ENCODE assay signal across 5 cellular contexts in the genomic region with DNA sequence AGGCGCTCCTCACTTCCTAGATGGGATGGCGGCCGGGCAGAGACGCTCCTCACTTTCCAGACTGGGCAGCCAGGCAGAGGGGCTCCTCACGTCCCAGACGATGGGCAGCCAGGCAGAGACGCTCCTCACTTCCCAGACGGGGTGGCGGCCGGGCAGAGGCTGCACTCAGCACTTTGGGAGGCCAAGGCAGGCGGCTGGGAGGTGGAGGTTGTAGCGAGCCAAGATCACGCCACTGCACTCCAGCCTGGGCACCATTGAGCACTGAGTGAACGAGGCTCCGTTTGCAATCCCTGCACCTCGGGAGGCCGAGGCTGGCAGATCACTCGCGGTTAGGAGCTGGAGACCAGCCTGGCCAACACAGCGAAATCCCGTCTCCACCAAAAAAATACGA.
DNase-seq lines count a peak whose midpoint lies in the region; ATAC-seq, FAIRE-seq and TF ChIP-seq lines count a peak whose summit lies in the region.
"Not testable (repeated sequence)": the region's sequence is repeated elsewhere in the genome, so short reads cannot be mapped to it uniquely, and the experiment has no call there.

No MANE protein-coding gene starts in this region.

- CTCF ChIA-PET in HepG2 (lab: Yijun Ruan, JAX; ENCODE audit: low intra/inter-chr PET ratio, low total read pairs), result not testable (repeated sequence)

- in situ Hi-C loops in HepG2 (cut with HindIII; ENCODE audit: extremely low pct_ligation_motif_present, low pct_unique_long_range_greater_than_20kb), result not testable (repeated sequence)

- TF ChIP-seq RAD21 in HepG2 (CRISPR knock-in tag; IDR thresholded peaks at IDR 0.05), result not testable (repeated sequence)

- not testable (repeated sequence) for H3K4me1 ChIP-seq in DND-41 (ENCODE audit: insufficient read depth, low read length); testis
- peaks cover 26% of the 10 kb centered on the region for H3K4me1 ChIP-seq in HepG2 (ENCODE audit: insufficient read depth, low read length)

- BruUV-seq in HepG2 (replicated peaks; lab: Mats Ljungman, UMichigan), result not testable (repeated sequence)

- intact Hi-C loops in HepG2 (cut with micrococcal nuclease; ENCODE audit: unreplicated experiment); testis (cut with DNase I; ENCODE audit: low total_unique reads): not testable (repeated sequence)

- not testable (repeated sequence) for H3K27me3 ChIP-seq in DND-41 (ENCODE audit: insufficient read depth, low read length, poor library complexity); MG63; HepG2 (ENCODE audit: control insufficient read depth in 1 of 2, insufficient read depth in 2 of 2, low read length in 2 of 2); testis

- POLR2A ChIA-PET in HepG2 (lab: Yijun Ruan, JAX), result not testable (repeated sequence)

- not testable (repeated sequence) for H2AFZ ChIP-seq in DND-41 (ENCODE audit: low read depth, low read length); HepG2 (ENCODE audit: low read length)

- TF ChIP-seq CTCF in DND-41 (IDR thresholded peaks at IDR 0.05; ENCODE audit: borderline replicate concordance, extremely low read depth, low read length, poor library complexity, severe bottlenecking); HepG2 (CRISPR knock-in tag; IDR thresholded peaks at IDR 0.05); testis (IDR thresholded peaks at IDR 0.05): not testable (repeated sequence)

- H3K9ac ChIP-seq in DND-41 (ENCODE audit: low read depth, low read length); HepG2 (ENCODE audit: insufficient read depth, low read depth, low read length): not testable (repeated sequence)

- H3K27ac ChIP-seq in DND-41 (ENCODE audit: low read length); HepG2 (ENCODE audit: extremely low read length, insufficient read depth, low read length); testis: not testable (repeated sequence)

- H3K4me2 ChIP-seq in DND-41 (ENCODE audit: insufficient read depth, low read length); HepG2 (ENCODE audit: low read depth, low read length): not testable (repeated sequence)

- H3K9me3 ChIP-seq in DND-41 (ENCODE audit: insufficient read depth, low read length, severe bottlenecking); MG63; HepG2 (ENCODE audit: low read length); testis: not testable (repeated sequence)

- not testable (repeated sequence) for TF ChIP-seq EP300 in HepG2 (IDR thresholded peaks at IDR 0.05; ENCODE audit: low read depth in 2 of 2, low read length in 2 of 2); HepG2 (CRISPR knock-in tag; IDR thresholded peaks at IDR 0.05; ENCODE audit: borderline replicate concordance)

- not testable (repeated sequence) for TF ChIP-seq POLR2A in HepG2 (IDR thresholded peaks at IDR 0.05; ENCODE audit: insufficient read depth in 1 of 2, low read depth in 2 of 2, low read length in 2 of 2); testis (IDR thresholded peaks at IDR 0.05)

- H4K20me1 ChIP-seq in DND-41 (ENCODE audit: insufficient read depth, low read length); HepG2 (ENCODE audit: insufficient read depth, low read length): not testable (repeated sequence)

- not testable (repeated sequence) for FAIRE-seq in HepG2 (lab: Jason Lieb, UNC)

- 91% methylated on average over 15 of the region's 22 CpGs for WGBS in HepG2 (ENCODE audit: low lambda C conversion rate)
- WGBS in testis, 2 donors, result 72 to 79% methylated on average over 7 to 22 of the region's 22 CpGs

- H3K36me3 ChIP-seq in DND-41 (ENCODE audit: insufficient read depth, low read length); MG63; HepG2 (replicated peaks in 1 of 2; ENCODE audit: control insufficient read depth in 1 of 2, insufficient read depth in 2 of 2, low read length in 2 of 2); testis (ENCODE audit: low read depth, missing control alignments): not testable (repeated sequence)

- DNase-seq in DND-41 (peak; percentile 27), MG63 (peak; percentile 14), mesenteric fat pad (ENCODE audit: low spot score) (peak; percentile 33)
- not testable (repeated sequence) for DNase-seq in HepG2 (ENCODE audit: low spot score); testis

- not testable (repeated sequence) for H3K79me2 ChIP-seq in DND-41 (ENCODE audit: insufficient read depth, low read length); HepG2 (ENCODE audit: insufficient read depth, low read length)

- not testable (repeated sequence) for ATAC-seq in DND-41 (ENCODE audit: insufficient read depth, low read depth); HepG2

- not testable (repeated sequence) for H3K4me3 ChIP-seq in DND-41 (ENCODE audit: low read depth in 1 of 2, low read length in 2 of 2); MG63; HepG2 (replicated peaks in 1 of 3; ENCODE audit: insufficient read depth in 1 of 3, low read depth in 2 of 3, low read length in 3 of 3)
- peak overlapping the region; percentile 4 to 20 for H3K4me3 ChIP-seq in testis

TF ChIP-seq in HepG2, 621 proteins besides CTCF, POLR2A, EP300 and RAD21:
- peak; percentile 58; the same call in 1 of the 2 replicates for TF ChIP-seq TOPORS (CRISPR knock-in tag; IDR thresholded peaks at IDR 0.05)
- TF ChIP-seq, protein P1, sequence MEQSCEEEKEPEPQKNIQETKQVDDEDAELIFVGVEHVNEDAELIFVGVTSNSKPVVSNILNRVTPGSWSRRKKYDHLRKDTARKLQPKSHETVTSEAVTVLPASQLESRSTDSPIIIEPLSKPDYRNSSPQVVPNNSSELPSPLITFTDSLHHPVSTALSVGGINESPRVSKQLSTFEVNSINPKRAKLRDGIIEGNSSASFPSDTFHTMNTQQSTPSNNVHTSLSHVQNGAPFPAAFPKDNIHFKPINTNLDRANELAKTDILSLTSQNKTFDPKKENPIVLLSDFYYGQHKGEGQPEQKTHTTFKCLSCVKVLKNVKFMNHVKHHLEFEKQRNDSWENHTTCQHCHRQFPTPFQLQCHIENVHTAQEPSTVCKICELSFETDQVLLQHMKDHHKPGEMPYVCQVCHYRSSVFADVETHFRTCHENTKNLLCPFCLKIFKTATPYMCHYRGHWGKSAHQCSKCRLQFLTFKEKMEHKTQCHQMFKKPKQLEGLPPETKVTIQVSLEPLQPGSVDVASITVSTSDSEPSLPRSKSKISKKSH (CRISPR knock-in tag; IDR thresholded peaks at IDR 0.05; ENCODE audit: borderline replicate concordance), result peak; percentile 27; the same call in 1 of the 2 replicates
